Comparison of ENCODE assay signal across 2 cellular contexts in the genomic region with DNA sequence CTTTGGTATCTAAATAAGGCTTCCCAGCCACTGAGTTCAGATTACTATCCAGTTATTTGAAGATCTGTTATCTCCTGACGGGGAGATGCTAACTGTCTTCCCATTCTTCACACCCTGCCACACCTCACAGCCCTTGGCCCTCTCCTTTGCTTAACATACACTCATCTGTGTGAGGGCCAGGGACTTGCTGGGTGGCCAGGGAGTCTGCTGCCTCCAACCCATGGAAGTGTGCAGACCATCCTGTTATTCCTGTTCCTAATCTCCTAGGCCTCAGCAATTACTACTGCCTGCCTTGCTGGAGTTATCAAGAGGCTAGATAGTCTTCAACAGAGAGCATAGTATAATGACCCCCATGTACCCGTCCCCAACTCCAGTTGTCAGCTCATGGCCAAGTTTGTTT.
TF ChIP-seq lines count a peak whose summit lies in the region.

No MANE protein-coding gene starts in this region.

TF ChIP-seq in GM23338, 12 proteins besides CTCF, POLR2A, EP300 and RAD21:
- TF ChIP-seq, protein P1, sequence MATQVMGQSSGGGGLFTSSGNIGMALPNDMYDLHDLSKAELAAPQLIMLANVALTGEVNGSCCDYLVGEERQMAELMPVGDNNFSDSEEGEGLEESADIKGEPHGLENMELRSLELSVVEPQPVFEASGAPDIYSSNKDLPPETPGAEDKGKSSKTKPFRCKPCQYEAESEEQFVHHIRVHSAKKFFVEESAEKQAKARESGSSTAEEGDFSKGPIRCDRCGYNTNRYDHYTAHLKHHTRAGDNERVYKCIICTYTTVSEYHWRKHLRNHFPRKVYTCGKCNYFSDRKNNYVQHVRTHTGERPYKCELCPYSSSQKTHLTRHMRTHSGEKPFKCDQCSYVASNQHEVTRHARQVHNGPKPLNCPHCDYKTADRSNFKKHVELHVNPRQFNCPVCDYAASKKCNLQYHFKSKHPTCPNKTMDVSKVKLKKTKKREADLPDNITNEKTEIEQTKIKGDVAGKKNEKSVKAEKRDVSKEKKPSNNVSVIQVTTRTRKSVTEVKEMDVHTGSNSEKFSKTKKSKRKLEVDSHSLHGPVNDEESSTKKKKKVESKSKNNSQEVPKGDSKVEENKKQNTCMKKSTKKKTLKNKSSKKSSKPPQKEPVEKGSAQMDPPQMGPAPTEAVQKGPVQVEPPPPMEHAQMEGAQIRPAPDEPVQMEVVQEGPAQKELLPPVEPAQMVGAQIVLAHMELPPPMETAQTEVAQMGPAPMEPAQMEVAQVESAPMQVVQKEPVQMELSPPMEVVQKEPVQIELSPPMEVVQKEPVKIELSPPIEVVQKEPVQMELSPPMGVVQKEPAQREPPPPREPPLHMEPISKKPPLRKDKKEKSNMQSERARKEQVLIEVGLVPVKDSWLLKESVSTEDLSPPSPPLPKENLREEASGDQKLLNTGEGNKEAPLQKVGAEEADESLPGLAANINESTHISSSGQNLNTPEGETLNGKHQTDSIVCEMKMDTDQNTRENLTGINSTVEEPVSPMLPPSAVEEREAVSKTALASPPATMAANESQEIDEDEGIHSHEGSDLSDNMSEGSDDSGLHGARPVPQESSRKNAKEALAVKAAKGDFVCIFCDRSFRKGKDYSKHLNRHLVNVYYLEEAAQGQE (IDR thresholded peaks at IDR 0.05; ENCODE audit: unreplicated experiment) = no peak
- TF ChIP-seq JUNB (IDR thresholded peaks at IDR 0.05; ENCODE audit: unreplicated experiment) = no peak
- TF ChIP-seq ZNF114 (CRISPR knock-in tag; IDR thresholded peaks at IDR 0.05) = no peak
- TF ChIP-seq, protein P2, sequence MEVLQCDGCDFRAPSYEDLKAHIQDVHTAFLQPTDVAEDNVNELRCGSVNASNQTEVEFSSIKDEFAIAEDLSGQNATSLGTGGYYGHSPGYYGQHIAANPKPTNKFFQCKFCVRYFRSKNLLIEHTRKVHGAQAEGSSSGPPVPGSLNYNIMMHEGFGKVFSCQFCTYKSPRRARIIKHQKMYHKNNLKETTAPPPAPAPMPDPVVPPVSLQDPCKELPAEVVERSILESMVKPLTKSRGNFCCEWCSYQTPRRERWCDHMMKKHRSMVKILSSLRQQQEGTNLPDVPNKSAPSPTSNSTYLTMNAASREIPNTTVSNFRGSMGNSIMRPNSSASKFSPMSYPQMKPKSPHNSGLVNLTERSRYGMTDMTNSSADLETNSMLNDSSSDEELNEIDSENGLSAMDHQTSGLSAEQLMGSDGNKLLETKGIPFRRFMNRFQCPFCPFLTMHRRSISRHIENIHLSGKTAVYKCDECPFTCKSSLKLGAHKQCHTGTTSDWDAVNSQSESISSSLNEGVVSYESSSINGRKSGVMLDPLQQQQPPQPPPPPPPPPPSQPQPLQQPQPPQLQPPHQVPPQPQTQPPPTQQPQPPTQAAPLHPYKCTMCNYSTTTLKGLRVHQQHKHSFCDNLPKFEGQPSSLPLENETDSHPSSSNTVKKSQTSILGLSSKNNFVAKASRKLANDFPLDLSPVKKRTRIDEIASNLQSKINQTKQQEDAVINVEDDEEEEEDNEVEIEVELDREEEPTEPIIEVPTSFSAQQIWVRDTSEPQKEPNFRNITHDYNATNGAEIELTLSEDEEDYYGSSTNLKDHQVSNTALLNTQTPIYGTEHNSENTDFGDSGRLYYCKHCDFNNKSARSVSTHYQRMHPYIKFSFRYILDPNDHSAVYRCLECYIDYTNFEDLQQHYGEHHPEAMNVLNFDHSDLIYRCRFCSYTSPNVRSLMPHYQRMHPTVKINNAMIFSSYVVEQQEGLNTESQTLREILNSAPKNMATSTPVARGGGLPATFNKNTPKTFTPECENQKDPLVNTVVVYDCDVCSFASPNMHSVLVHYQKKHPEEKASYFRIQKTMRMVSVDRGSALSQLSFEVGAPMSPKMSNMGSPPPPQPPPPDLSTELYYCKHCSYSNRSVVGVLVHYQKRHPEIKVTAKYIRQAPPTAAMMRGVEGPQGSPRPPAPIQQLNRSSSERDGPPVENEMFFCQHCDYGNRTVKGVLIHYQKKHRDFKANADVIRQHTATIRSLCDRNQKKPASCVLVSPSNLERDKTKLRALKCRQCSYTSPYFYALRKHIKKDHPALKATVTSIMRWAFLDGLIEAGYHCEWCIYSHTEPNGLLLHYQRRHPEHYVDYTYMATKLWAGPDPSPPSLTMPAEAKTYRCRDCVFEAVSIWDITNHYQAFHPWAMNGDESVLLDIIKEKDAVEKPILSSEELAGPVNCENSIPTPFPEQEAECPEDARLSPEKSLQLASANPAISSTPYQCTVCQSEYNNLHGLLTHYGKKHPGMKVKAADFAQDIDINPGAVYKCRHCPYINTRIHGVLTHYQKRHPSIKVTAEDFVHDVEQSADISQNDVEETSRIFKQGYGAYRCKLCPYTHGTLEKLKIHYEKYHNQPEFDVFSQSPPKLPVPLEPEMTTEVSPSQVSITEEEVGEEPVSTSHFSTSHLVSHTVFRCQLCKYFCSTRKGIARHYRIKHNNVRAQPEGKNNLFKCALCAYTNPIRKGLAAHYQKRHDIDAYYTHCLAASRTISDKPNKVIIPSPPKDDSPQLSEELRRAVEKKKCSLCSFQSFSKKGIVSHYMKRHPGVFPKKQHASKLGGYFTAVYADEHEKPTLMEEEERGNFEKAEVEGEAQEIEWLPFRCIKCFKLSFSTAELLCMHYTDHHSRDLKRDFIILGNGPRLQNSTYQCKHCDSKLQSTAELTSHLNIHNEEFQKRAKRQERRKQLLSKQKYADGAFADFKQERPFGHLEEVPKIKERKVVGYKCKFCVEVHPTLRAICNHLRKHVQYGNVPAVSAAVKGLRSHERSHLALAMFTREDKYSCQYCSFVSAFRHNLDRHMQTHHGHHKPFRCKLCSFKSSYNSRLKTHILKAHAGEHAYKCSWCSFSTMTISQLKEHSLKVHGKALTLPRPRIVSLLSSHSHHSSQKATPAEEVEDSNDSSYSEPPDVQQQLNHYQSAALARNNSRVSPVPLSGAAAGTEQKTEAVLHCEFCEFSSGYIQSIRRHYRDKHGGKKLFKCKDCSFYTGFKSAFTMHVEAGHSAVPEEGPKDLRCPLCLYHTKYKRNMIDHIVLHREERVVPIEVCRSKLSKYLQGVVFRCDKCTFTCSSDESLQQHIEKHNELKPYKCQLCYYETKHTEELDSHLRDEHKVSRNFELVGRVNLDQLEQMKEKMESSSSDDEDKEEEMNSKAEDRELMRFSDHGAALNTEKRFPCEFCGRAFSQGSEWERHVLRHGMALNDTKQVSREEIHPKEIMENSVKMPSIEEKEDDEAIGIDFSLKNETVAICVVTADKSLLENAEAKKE (CRISPR knock-in tag; IDR thresholded peaks at IDR 0.05) = no peak
- TF ChIP-seq POLR2AphosphoS5 (IDR thresholded peaks at IDR 0.05; ENCODE audit: low read depth) = no peak
- no peak for TF ChIP-seq NANOG (IDR thresholded peaks at IDR 0.05; ENCODE audit: borderline replicate concordance)

TF ChIP-seq in H1, 55 proteins besides CTCF, POLR2A, EP300 and RAD21:
- no peak for TF ChIP-seq FOSL1 (IDR thresholded peaks at IDR 0.05; ENCODE audit: insufficient read depth, low read depth, low read length)
- no peak for TF ChIP-seq CBX5 (IDR thresholded peaks at IDR 0.05; ENCODE audit: low read depth, low read length)
